ENCODE assay signal across 19 cellular contexts in genomic region chr7:45085619-45086200, GRCh38. TPM values are rescaled to one million over a fixed set of nuclear protein-coding genes. Genes with fewer than 3 reads are reported as not detected.
DNase-seq lines count a peak whose midpoint lies in the region; ATAC-seq and TF ChIP-seq lines count a peak whose summit lies in the region.
"Had no signal": no experiment of that assay in that cellular context is flagged by ENCODE, and none has a peak within 500 bp of the region (broad histone marks: within the 10 kb centered on the region; RNA-seq: fewer than 3 reads in every experiment).

No MANE protein-coding gene starts in this region.

- H3K27me3 Mint-ChIP-seq in brain, result no peaks in the 10 kb centered on the region
- H3K27me3 Mint-ChIP-seq in stimulated activated memory B cell treated with anti-CD40 and anti-IgM and Interleukin-4, amounts not matched to agents 10 μg/mL and 1 μg/mL and 100 μg/mL, for 72 hours, result peaks cover 16% of the 10 kb centered on the region
- H3K27me3 Mint-ChIP-seq in activated CD4-positive, alpha-beta T cell treated with anti-CD3 and anti-CD28 coated beads, Interleukin-2, amount 10 ng/mL, durations not matched to agents 7 days and 5 days, result peaks cover 20% of the 10 kb centered on the region

- H3K4me3 ChIP-seq in H7 (ENCODE audit: insufficient read depth, low read depth, low read length), result no peak overlapping the region
- H3K4me3 ChIP-seq: PC-9 had no signal

- peaks cover 4% of the 10 kb centered on the region for H3K36me3 Mint-ChIP-seq in brain
- no peaks in the 10 kb centered on the region for H3K36me3 Mint-ChIP-seq in stimulated activated memory B cell treated with anti-CD40 and anti-IgM and Interleukin-4, amounts not matched to agents 10 μg/mL and 1 μg/mL and 100 μg/mL, for 72 hours
- H3K36me3 Mint-ChIP-seq in activated CD4-positive, alpha-beta T cell treated with anti-CD3 and anti-CD28 coated beads, Interleukin-2, amount 10 ng/mL, durations not matched to agents 7 days and 5 days (ENCODE audit: low read depth), result no peaks in the 10 kb centered on the region

- peaks cover 13% of the 10 kb centered on the region; the same call in 1 of the 2 replicates for H3K27me3 ChIP-seq in H7 (ENCODE audit: control insufficient read depth, insufficient read depth, low read length)
- no peaks in the 10 kb centered on the region for H3K27me3 ChIP-seq in layer of hippocampus (ENCODE audit: control insufficient read depth, insufficient read depth, low read length)

- H3K9me3 Mint-ChIP-seq in brain, result peaks cover 0 to 5% (median 0%) of the 10 kb centered on the region in 5 experiments
- H3K9me3 Mint-ChIP-seq in stimulated activated memory B cell treated with anti-CD40 and anti-IgM and Interleukin-4, amounts not matched to agents 10 μg/mL and 1 μg/mL and 100 μg/mL, for 72 hours, result no peaks in the 10 kb centered on the region
- H3K9me3 Mint-ChIP-seq in activated CD4-positive, alpha-beta T cell treated with anti-CD3 and anti-CD28 coated beads, Interleukin-2, amount 10 ng/mL, durations not matched to agents 7 days and 5 days, result no peaks in the 10 kb centered on the region

- H3K4me1 Mint-ChIP-seq in brain, result peaks cover 32% of the 10 kb centered on the region
- peaks cover 8% of the 10 kb centered on the region for H3K4me1 Mint-ChIP-seq in stimulated activated memory B cell treated with anti-CD40 and anti-IgM and Interleukin-4, amounts not matched to agents 10 μg/mL and 1 μg/mL and 100 μg/mL, for 72 hours
- H3K4me1 Mint-ChIP-seq in activated CD4-positive, alpha-beta T cell treated with anti-CD3 and anti-CD28 coated beads, Interleukin-2, amount 10 ng/mL, durations not matched to agents 7 days and 5 days, result peaks cover 11% of the 10 kb centered on the region

- H3K4me3 Mint-ChIP-seq in brain, result peak overlapping the region in 3 of 5 experiments; percentile 49 to 84 (median 72)
- no peak overlapping the region for H3K4me3 Mint-ChIP-seq in stimulated activated memory B cell treated with anti-CD40 and anti-IgM and Interleukin-4, amounts not matched to agents 10 μg/mL and 1 μg/mL and 100 μg/mL, for 72 hours
- no peak overlapping the region for H3K4me3 Mint-ChIP-seq in activated CD4-positive, alpha-beta T cell treated with anti-CD3 and anti-CD28 coated beads, Interleukin-2, amount 10 ng/mL, durations not matched to agents 7 days and 5 days
- H3K4me3 Mint-ChIP-seq: B cell, CD14-positive monocyte had no signal

- ATAC-seq in stimulated activated memory B cell treated with anti-CD40 and anti-IgM and Interleukin-4, amounts not matched to agents 10 μg/mL and 1 μg/mL and 100 μg/mL, for 72 hours, result peak; percentile 24
- no peak for ATAC-seq in GM18858 (IDR thresholded peaks at IDR 0.05; ENCODE audit: unreplicated experiment)
- ATAC-seq: SK-N-SH treated with all-trans-retinoic acid at 6 μM for 48 hours had no signal

- H3K27ac Mint-ChIP-seq in brain, result peak overlapping the region in 2 of 5 experiments; percentile 75 to 95
- no peak overlapping the region for H3K27ac Mint-ChIP-seq in stimulated activated memory B cell treated with anti-CD40 and anti-IgM and Interleukin-4, amounts not matched to agents 10 μg/mL and 1 μg/mL and 100 μg/mL, for 72 hours
- H3K27ac Mint-ChIP-seq in activated CD4-positive, alpha-beta T cell treated with anti-CD3 and anti-CD28 coated beads, Interleukin-2, amount 10 ng/mL, durations not matched to agents 7 days and 5 days, result no peak overlapping the region
- H3K27ac Mint-ChIP-seq: CD14-positive monocyte had no signal

- POLR2A ChIA-PET in activated CD4-positive, alpha-beta T cell treated with anti-CD3 and anti-CD28 coated beads, Interleukin-2, amount 10 ng/mL, durations not matched to agents 7 days and 5 days (lab: Charles Lee), result no interaction called here

- CTCF ChIA-PET in activated CD4-positive, alpha-beta T cell treated with anti-CD3 and anti-CD28 coated beads, Interleukin-2, amount 10 ng/mL, durations not matched to agents 7 days and 5 days (lab: Charles Lee), result interaction anchor here (1.2 to 1.9 kb wide), 2 partner anchors 15 to 50 kb away, joined by 3 to 5 read pairs; no protein-coding TSS in a partner anchor

- DNase-seq in H7 (peak; percentile 68), NCI-H128 (lab: John Stamatoyannopoulos, UW; ENCODE audit: unreplicated experiment) (no peak)
- DNase-seq in activated CD4-positive, alpha-beta T cell treated with anti-CD3 and anti-CD28 coated beads, Interleukin-2, amount 10 ng/mL, durations not matched to agents 7 days and 5 days, result no peak
- DNase-seq: Karpas-422, MV-4-11, NCI-H1105 treated with DMSO at 0.1 percent for 48 hours, NCI-H1694 treated with DMSO at 0.1 percent for 48 hours, NCI-H2107, NCI-H748 treated with DMSO at 0.1 percent for 48 hours, PC-9, SIG-M5 had no signal

- H3K36me3 ChIP-seq in H7 (replicated peaks; ENCODE audit: control insufficient read depth, insufficient read depth, low read length), result no peaks in the 10 kb centered on the region

- peak overlapping the region; percentile 91 for H3K27ac ChIP-seq in layer of hippocampus (ENCODE audit: low read depth, low read length)
- H3K27ac ChIP-seq: PC-9 had no signal

- TF ChIP-seq CTCF in brain (conservative IDR thresholded peaks at IDR 0.05), result no peak

RNA-seq across cellular contexts. Expression of gene NACAD, which starts 3.1 kb away (rescaled TPM):
- 1.5 and 1.7 TPM in 2 replicates for total RNA-seq in H7 (2014; rRNA removed; shearing (Covaris generic))
- 110 TPM for polyA plus RNA-seq in brain (ENCODE audit: insufficient read depth, low read depth, low replicate concordance)
- total RNA-seq in activated CD4-positive, alpha-beta T cell treated with anti-CD3 and anti-CD28 coated beads, Interleukin-2, amount 10 ng/mL, durations not matched to agents 7 days and 5 days, result not detected
- total RNA-seq: NCI-H460 had no signal
- polyA plus RNA-seq: CD14-positive monocyte had no signal

RNA-seq across cellular contexts. Expression of gene TBRG4, which starts 25.8 kb away (rescaled TPM):
- total RNA-seq in H7 (2014; rRNA removed; shearing (Covaris generic)), result 234 and 238 TPM in 2 replicates
- polyA plus RNA-seq in brain (ENCODE audit: insufficient read depth, low read depth, low replicate concordance), result 58.3 TPM
- total RNA-seq in activated CD4-positive, alpha-beta T cell treated with anti-CD3 and anti-CD28 coated beads, Interleukin-2, amount 10 ng/mL, durations not matched to agents 7 days and 5 days, result 100 to 1,000 TPM in 1 of 2 experiments, 10 to 100 TPM in 1; 98.9 to 102 TPM

Comparison
In these comparisons a context has a peak if more than half of its experiments do, and no peak if none do; other contexts are left out.
1. H3K4me3 Mint-ChIP-seq: peak in brain (3 of 5); none in stimulated activated memory B cell treated with anti-CD40 and anti-IgM and Interleukin-4, amounts not matched to agents 10 μg/mL and 1 μg/mL and 100 μg/mL, for 72 hours (single experiment) and activated CD4-positive, alpha-beta T cell treated with anti-CD3 and anti-CD28 coated beads, Interleukin-2, amount 10 ng/mL, durations not matched to agents 7 days and 5 days (single experiment).